Comparison of ENCODE assay signal across 15 cellular contexts in the genomic region with DNA sequence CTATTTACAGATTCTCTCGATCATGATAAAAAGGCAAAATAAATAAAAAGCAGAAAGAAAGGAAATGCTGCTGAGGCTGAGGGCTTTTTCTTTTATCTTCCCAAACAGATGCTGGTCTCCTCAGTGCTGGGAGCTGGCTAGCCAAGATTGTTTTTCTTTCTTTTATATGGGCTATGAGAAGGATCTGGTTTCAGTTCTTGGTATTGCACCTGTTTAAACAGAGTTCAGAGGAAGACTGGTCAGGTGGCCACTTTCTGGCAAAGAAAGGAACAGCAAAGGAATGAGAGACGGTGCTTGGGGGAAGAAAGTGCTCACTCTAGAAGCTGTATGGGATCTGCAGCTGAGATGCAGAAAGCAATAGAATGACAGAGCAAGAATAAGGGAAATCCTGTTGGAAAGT.
DNase-seq lines count a peak whose midpoint lies in the region; ATAC-seq, FAIRE-seq and TF ChIP-seq lines count a peak whose summit lies in the region.
"Had no signal": no experiment of that assay in that cellular context is flagged by ENCODE, and none has a peak within 500 bp of the region (broad histone marks: within the 10 kb centered on the region; RNA-seq: fewer than 3 reads in every experiment).

No MANE protein-coding gene starts in this region.

- H3K4me3 Mint-ChIP-seq in nephron, result no peak overlapping the region
- H3K4me3 Mint-ChIP-seq: activated B cell treated with CpG ODN at 0.5 μM for 24 hours; dendritic cell treated with granulocyte-macrophage colony-stimulating factor and Interleukin-4, amounts not matched to agents 40 ng/mL and 50 ng/mL, for 4 days had no signal

- H3K36me3 ChIP-seq in RWPE2 (ENCODE audit: low read depth), result peaks cover 21% of the 10 kb centered on the region
- H3K36me3 ChIP-seq: adrenal gland, HAP-1 had no signal

- no peak overlapping the region for H3K4me3 ChIP-seq in RWPE2 (ENCODE audit: severe bottlenecking)
- H3K4me3 ChIP-seq: adrenal gland, HAP-1, stomach had no signal

- H3K27ac ChIP-seq in RWPE2 (ENCODE audit: poor library complexity, severe bottlenecking), result no peak overlapping the region
- H3K27ac ChIP-seq: adrenal gland, C4-2B, stomach had no signal

- peaks cover 30% of the 10 kb centered on the region for H3K4me1 Mint-ChIP-seq in nephron

- FAIRE-seq in RCC 7860 (lab: Jason Lieb, UNC), result no peak

- no peaks in the 10 kb centered on the region for H3K9me3 ChIP-seq in RWPE2 (ENCODE audit: severe bottlenecking)
- H3K9me3 ChIP-seq: adrenal gland, HAP-1, stomach had no signal

- H3K4me1 ChIP-seq in RWPE2 (ENCODE audit: insufficient read depth, poor library complexity, severe bottlenecking), result no peaks in the 10 kb centered on the region
- H3K4me1 ChIP-seq: adrenal gland, HAP-1, stomach had no signal

- no peaks in the 10 kb centered on the region for H3K9me3 Mint-ChIP-seq in nephron
- H3K9me3 Mint-ChIP-seq: activated B cell treated with CpG ODN at 0.5 μM for 24 hours; dendritic cell treated with granulocyte-macrophage colony-stimulating factor and Interleukin-4, amounts not matched to agents 40 ng/mL and 50 ng/mL, for 4 days had no signal

- H3K27me3 ChIP-seq in RWPE2 (ENCODE audit: insufficient read depth, poor library complexity, severe bottlenecking), result no peaks in the 10 kb centered on the region
- H3K27me3 ChIP-seq: adrenal gland, stomach had no signal

- H3K36me3 Mint-ChIP-seq in nephron (ENCODE audit: low read depth), result peaks cover 13% of the 10 kb centered on the region

- ATAC-seq in GM18517 (IDR thresholded peaks at IDR 0.05; ENCODE audit: unreplicated experiment) (peak; percentile 51), HG03196 (IDR thresholded peaks at IDR 0.05; ENCODE audit: unreplicated experiment) (peak; percentile 40), RWPE2 (ENCODE audit: low read depth) (peak; percentile 36; the same call in 2 of the 3 replicates)
- ATAC-seq: right cardiac atrium had no signal

- DNase-seq in RWPE2 (ENCODE audit: low spot score) (no peak), NCI-H774 (lab: John Stamatoyannopoulos, UW) (no peak), RCC 7860 (ENCODE audit: low spot score) (no peak), activated gamma-delta T cell treated with Interleukin-2 at 50 U/mL for 16 hours (no peak)
- DNase-seq: activated B cell treated with CpG ODN at 0.5 μM for 24 hours, adrenal gland, KBM-7, right cardiac atrium, stomach had no signal

- peak overlapping the region; percentile 25 to 92 (median 58) for H3K27ac Mint-ChIP-seq in nephron
- H3K27ac Mint-ChIP-seq: activated B cell treated with CpG ODN at 0.5 μM for 24 hours; dendritic cell treated with granulocyte-macrophage colony-stimulating factor and Interleukin-4, amounts not matched to agents 40 ng/mL and 50 ng/mL, for 4 days had no signal

- TF ChIP-seq CTCF in RWPE2 (IDR thresholded peaks at IDR 0.05; ENCODE audit: poor library complexity, severe bottlenecking), result no peak
- no peak for TF ChIP-seq CTCF in nephron (IDR thresholded peaks at IDR 0.05; ENCODE audit: unreplicated experiment in 3 of 3)

- H3K27me3 Mint-ChIP-seq in nephron (ENCODE audit: low read depth), result no peaks in the 10 kb centered on the region
- H3K27me3 Mint-ChIP-seq: activated B cell treated with CpG ODN at 0.5 μM for 24 hours; dendritic cell treated with granulocyte-macrophage colony-stimulating factor and Interleukin-4, amounts not matched to agents 40 ng/mL and 50 ng/mL, for 4 days had no signal
